Comparison of ENCODE assay signal across 16 cellular contexts in the genomic region with DNA sequence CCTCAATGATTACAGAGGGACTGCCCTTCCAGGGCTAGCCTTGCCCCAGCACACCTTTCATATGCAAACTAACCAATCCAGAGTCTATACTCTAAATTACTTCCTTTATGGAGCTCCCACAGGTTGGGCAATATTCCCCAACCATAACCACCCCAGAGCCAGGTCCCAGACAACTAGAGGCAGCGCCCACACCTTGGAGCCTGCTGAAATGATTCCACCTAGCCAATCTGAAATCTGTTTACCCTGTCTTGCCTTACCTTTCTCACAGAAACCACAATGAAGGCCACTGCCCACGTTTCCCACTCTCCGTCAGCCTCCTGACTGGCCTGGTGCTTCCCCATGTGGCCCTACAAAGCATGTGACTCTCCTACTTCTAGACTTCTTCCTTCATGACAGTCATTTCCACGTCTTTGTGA.
DNase-seq lines count a peak whose midpoint lies in the region; ATAC-seq and TF ChIP-seq lines count a peak whose summit lies in the region.
"Had no signal": no experiment of that assay in that cellular context is flagged by ENCODE, and none has a peak within 500 bp of the region (broad histone marks: within the 10 kb centered on the region; RNA-seq: fewer than 3 reads in every experiment).

No MANE protein-coding gene starts in this region.

- no peak overlapping the region for H3K27ac Mint-ChIP-seq in HFFc6
- H3K27ac Mint-ChIP-seq: activated CD4-positive, alpha-beta T cell treated with anti-CD3 and anti-CD28 coated beads, Interleukin-2, amount 10 ng/mL, durations not matched to agents 7 days and 5 days; activated T-helper 2 cell treated with anti-CD3 and anti-CD28 coated beads, Interferon-gamma antibody, Interleukin-2, Interleukin-4, amounts not matched to agents 10 μg/mL and 5 μg/mL and 100 μg/mL, durations not matched to agents 14 hours and 24 hours and 36 hours had no signal

- peaks cover 20% of the 10 kb centered on the region for H3K9me3 Mint-ChIP-seq in HFFc6

- H3K4me3 Mint-ChIP-seq in HFFc6 = no peak overlapping the region
- H3K4me3 Mint-ChIP-seq: activated CD4-positive, alpha-beta T cell treated with anti-CD3 and anti-CD28 coated beads, Interleukin-2, amount 10 ng/mL, durations not matched to agents 7 days and 5 days had no signal

- intact Hi-C loops in left colon (cut with DNase I, micrococcal nuclease) = no loop called here

- H3K4me1 Mint-ChIP-seq in HFFc6 (ENCODE audit: low read depth) = peaks cover 21% of the 10 kb centered on the region

- peaks cover 18% of the 10 kb centered on the region for H3K27me3 Mint-ChIP-seq in HFFc6 (ENCODE audit: insufficient read depth)
- H3K27me3 Mint-ChIP-seq: activated CD4-positive, alpha-beta T cell treated with anti-CD3 and anti-CD28 coated beads, Interleukin-2, amount 10 ng/mL, durations not matched to agents 7 days and 5 days had no signal

- H3K36me3 Mint-ChIP-seq in HFFc6 (ENCODE audit: low read depth) = peaks cover 19% of the 10 kb centered on the region

- ATAC-seq in GM18909 (IDR thresholded peaks at IDR 0.05; ENCODE audit: poor library complexity, unreplicated experiment) = peak; percentile 31
- peak; percentile 26 for ATAC-seq in HG02973 (IDR thresholded peaks at IDR 0.05; ENCODE audit: unreplicated experiment)
- peak; percentile 86 for ATAC-seq in left colon
- no peak for ATAC-seq in GM18517 (IDR thresholded peaks at IDR 0.05; ENCODE audit: unreplicated experiment)

- CTCF ChIA-PET in GM10248 (lab: Yijun Ruan, JAX) = interaction anchor here (1.0 to 2.1 kb wide), 2 partner anchors 50 to 54 kb away, joined by 3 to 11 read pairs; no protein-coding TSS in a partner anchor

- TF ChIP-seq CTCF in GM10248 (IDR thresholded peaks at IDR 0.05; ENCODE audit: control extremely low read depth, extremely low read depth, low read depth, missing control alignments) = no peak
- no peak for TF ChIP-seq CTCF in HFFc6 (IDR thresholded peaks at IDR 0.05)

- POLR2A ChIA-PET in GM10248 (lab: Yijun Ruan, JAX) = no interaction called here

- DNase-seq in GM10248 (ENCODE audit: extremely low spot score) (peak; percentile 32), left colon (peak; percentile 41 to 46), HFFc6 (no peak), SKM-1 (lab: John Stamatoyannopoulos, UW; ENCODE audit: unreplicated experiment) (no peak), NCI-H226 (no peak)
- DNase-seq: activated CD4-positive, alpha-beta T cell treated with anti-CD3 and anti-CD28 coated beads, Interleukin-2, amount 10 ng/mL, durations not matched to agents 7 days and 5 days; anterior cingulate cortex; left cardiac atrium; MM.1S; NCI-H1930; stimulated activated CD4-positive, alpha-beta T cell treated with anti-CD3 and anti-CD28 coated beads, Interleukin-1b, Interleukin-23, amount 100 ng/mL, for 48 hours; testis had no signal

Comparison
In these comparisons a context has a peak if more than half of its experiments do, and no peak if none do; other contexts are left out.
1. DNase-seq: peak in GM10248 (single experiment) and left colon (2 of 2); none in HFFc6 (single experiment), SKM-1 (single experiment) and NCI-H226 (single experiment).